ENCODE assay signal across 20 cellular contexts in the genomic region with DNA sequence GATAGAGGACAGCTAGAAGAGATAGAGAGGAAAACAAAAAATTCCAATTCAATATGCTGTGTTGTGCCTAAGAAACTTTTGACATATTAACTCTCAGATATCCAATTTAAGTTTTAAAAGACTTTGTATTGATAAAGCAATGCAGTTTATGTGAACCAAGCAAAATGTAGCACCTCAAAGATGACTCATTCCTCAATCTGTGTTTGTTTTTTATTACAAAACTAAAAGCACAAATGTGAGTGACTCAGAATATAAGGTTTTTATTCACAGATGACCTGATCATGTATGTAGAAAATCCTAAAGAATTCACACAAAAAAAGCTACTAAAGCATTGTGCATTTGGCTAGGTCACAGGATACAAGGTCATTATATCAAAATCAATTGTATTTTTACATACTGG. TPM values are rescaled to one million over a fixed set of nuclear protein-coding genes. Genes with fewer than 3 reads are reported as not detected.
DNase-seq lines count a peak whose midpoint lies in the region; ATAC-seq and TF ChIP-seq lines count a peak whose summit lies in the region.
"Had no signal": no experiment of that assay in that cellular context is flagged by ENCODE, and none has a peak within 500 bp of the region (broad histone marks: within the 10 kb centered on the region; RNA-seq: fewer than 3 reads in every experiment).

No MANE protein-coding gene starts in this region.

- no peaks in the 10 kb centered on the region for H3K27me3 Mint-ChIP-seq in activated CD8-positive, alpha-beta T cell treated with anti-CD3 and anti-CD28 coated beads for 36 hours
- no peaks in the 10 kb centered on the region for H3K27me3 Mint-ChIP-seq in activated CD8-positive, alpha-beta T cell treated with anti-CD3 and anti-CD28 coated beads, Interleukin-2, amount 10 ng/mL, durations not matched to agents 7 days and 5 days (ENCODE audit: low read depth)
- H3K27me3 Mint-ChIP-seq: activated CD4-positive, alpha-beta T cell treated with anti-CD3 and anti-CD28 coated beads, Interleukin-2, amount 10 ng/mL, durations not matched to agents 7 days and 5 days; activated naive CD8-positive, alpha-beta T cell had no signal

- H3K4me1 Mint-ChIP-seq in activated CD8-positive, alpha-beta T cell treated with anti-CD3 and anti-CD28 coated beads for 36 hours (ENCODE audit: low read depth): peaks cover 48% of the 10 kb centered on the region
- peaks cover 38% of the 10 kb centered on the region for H3K4me1 Mint-ChIP-seq in activated CD8-positive, alpha-beta T cell treated with anti-CD3 and anti-CD28 coated beads, Interleukin-2, amount 10 ng/mL, durations not matched to agents 7 days and 5 days (ENCODE audit: low read depth)

- CTCF ChIA-PET in activated CD8-positive, alpha-beta T cell treated with anti-CD3 and anti-CD28 coated beads for 36 hours (lab: Charles Lee): interaction anchor here (0.9 kb wide), 1 partner anchor 9 kb away, joined by 3 read pairs; no protein-coding TSS in a partner anchor
- CTCF ChIA-PET in activated CD8-positive, alpha-beta T cell treated with anti-CD3 and anti-CD28 coated beads, Interleukin-2, amount 10 ng/mL, durations not matched to agents 7 days and 5 days (lab: Charles Lee): interaction anchor here (0.8 kb wide), 1 partner anchor 11 kb away, joined by 3 read pairs; a partner anchor contains a TSS

- no peak for ATAC-seq in activated CD8-positive, alpha-beta T cell treated with anti-CD3 and anti-CD28 coated beads for 36 hours
- ATAC-seq in activated CD8-positive, alpha-beta T cell treated with anti-CD3 and anti-CD28 coated beads, Interleukin-2, amount 10 ng/mL, durations not matched to agents 7 days and 5 days: no peak
- no peak for ATAC-seq in GM18867 (IDR thresholded peaks at IDR 0.05; ENCODE audit: unreplicated experiment)
- ATAC-seq in HG03108 (IDR thresholded peaks at IDR 0.05; ENCODE audit: unreplicated experiment): no peak
- ATAC-seq in HG03565 (IDR thresholded peaks at IDR 0.05; ENCODE audit: unreplicated experiment): no peak
- ATAC-seq: body of pancreas, esophagus mucosa had no signal

- no peak overlapping the region for H3K4me3 Mint-ChIP-seq in activated CD8-positive, alpha-beta T cell treated with anti-CD3 and anti-CD28 coated beads for 36 hours
- no peak overlapping the region for H3K4me3 Mint-ChIP-seq in activated CD8-positive, alpha-beta T cell treated with anti-CD3 and anti-CD28 coated beads, Interleukin-2, amount 10 ng/mL, durations not matched to agents 7 days and 5 days
- H3K4me3 Mint-ChIP-seq: activated CD4-positive, alpha-beta T cell treated with anti-CD3 and anti-CD28 coated beads, Interleukin-2, amount 10 ng/mL, durations not matched to agents 7 days and 5 days; CD14-positive monocyte; nephron had no signal

- no peak for DNase-seq in activated CD8-positive, alpha-beta T cell treated with anti-CD3 and anti-CD28 coated beads for 36 hours
- no peak for DNase-seq in activated CD8-positive, alpha-beta T cell treated with anti-CD3 and anti-CD28 coated beads, Interleukin-2, amount 10 ng/mL, durations not matched to agents 7 days and 5 days
- DNase-seq in HCEC 1CT (peak; percentile 54), choroid plexus epithelial cell (ENCODE audit: low read depth) (peak; percentile 44), renal cortical epithelial cell (ENCODE audit: low read depth) (peak; percentile 34)
- DNase-seq: activated CD4-positive, alpha-beta T cell treated with anti-CD3 and anti-CD28 coated beads, Interleukin-2, amount 10 ng/mL, durations not matched to agents 7 days and 5 days; activated T-cell treated with anti-CD3 and anti-CD28 coated beads, Interleukin-2, amount 50 U/mL, for 1 hour; body of pancreas; dorsolateral prefrontal cortex; islet precursor cell; mesendoderm; NCI-H1436 treated with DMSO at 0.1 percent for 48 hours had no signal

- POLR2A ChIA-PET in activated CD8-positive, alpha-beta T cell treated with anti-CD3 and anti-CD28 coated beads for 36 hours (lab: Charles Lee): no interaction called here
- POLR2A ChIA-PET in activated CD8-positive, alpha-beta T cell treated with anti-CD3 and anti-CD28 coated beads, Interleukin-2, amount 10 ng/mL, durations not matched to agents 7 days and 5 days (lab: Charles Lee): no interaction called here

- H3K4me3 ChIP-seq in choroid plexus epithelial cell (ENCODE audit: low read depth, low read length): no peak overlapping the region
- H3K4me3 ChIP-seq: body of pancreas, dorsolateral prefrontal cortex, prostate gland had no signal

- intact Hi-C loops in activated CD8-positive, alpha-beta T cell treated with anti-CD3 and anti-CD28 coated beads for 36 hours (cut with micrococcal nuclease): no loop called here

- TF ChIP-seq CTCF in activated CD8-positive, alpha-beta T cell treated with anti-CD3 and anti-CD28 coated beads for 36 hours (IDR thresholded peaks at IDR 0.05): no peak
- TF ChIP-seq CTCF in choroid plexus epithelial cell (conservative IDR thresholded peaks at IDR 0.05; ENCODE audit: low read depth, low read length): no peak

- H3K27ac Mint-ChIP-seq in activated CD8-positive, alpha-beta T cell treated with anti-CD3 and anti-CD28 coated beads for 36 hours: peak overlapping the region; percentile 30
- no peak overlapping the region for H3K27ac Mint-ChIP-seq in activated CD8-positive, alpha-beta T cell treated with anti-CD3 and anti-CD28 coated beads, Interleukin-2, amount 10 ng/mL, durations not matched to agents 7 days and 5 days
- H3K27ac Mint-ChIP-seq: activated CD4-positive, alpha-beta T cell treated with anti-CD3 and anti-CD28 coated beads, Interleukin-2, amount 10 ng/mL, durations not matched to agents 7 days and 5 days; activated naive CD8-positive, alpha-beta T cell; nephron had no signal

- peaks cover 55% of the 10 kb centered on the region for H3K36me3 Mint-ChIP-seq in activated CD8-positive, alpha-beta T cell treated with anti-CD3 and anti-CD28 coated beads for 36 hours (ENCODE audit: low read depth)
- peaks cover 71% of the 10 kb centered on the region for H3K36me3 Mint-ChIP-seq in activated CD8-positive, alpha-beta T cell treated with anti-CD3 and anti-CD28 coated beads, Interleukin-2, amount 10 ng/mL, durations not matched to agents 7 days and 5 days (ENCODE audit: low read depth)

- H3K9me3 Mint-ChIP-seq in activated CD8-positive, alpha-beta T cell treated with anti-CD3 and anti-CD28 coated beads for 36 hours: peaks cover 3% of the 10 kb centered on the region
- H3K9me3 Mint-ChIP-seq in activated CD8-positive, alpha-beta T cell treated with anti-CD3 and anti-CD28 coated beads, Interleukin-2, amount 10 ng/mL, durations not matched to agents 7 days and 5 days (ENCODE audit: insufficient read depth): no peaks in the 10 kb centered on the region
- H3K9me3 Mint-ChIP-seq: CD14-positive monocyte, nephron had no signal

RNA-seq across cellular contexts. Expression of a gene that starts 11.1 kb away (rescaled TPM):
- total RNA-seq in activated CD8-positive, alpha-beta T cell treated with anti-CD3 and anti-CD28 coated beads for 36 hours: 100 to 1,000 TPM; 196 to 199 TPM
- total RNA-seq in activated CD8-positive, alpha-beta T cell treated with anti-CD3 and anti-CD28 coated beads, Interleukin-2, amount 10 ng/mL, durations not matched to agents 7 days and 5 days: 100 to 1,000 TPM; 280 to 288 TPM
- total RNA-seq in renal cortical epithelial cell: 0.17 and 0.20 TPM in 2 replicates

RNA-seq across cellular contexts. Expression of a gene that starts 56.5 kb away (rescaled TPM):
- not detected for total RNA-seq in activated CD8-positive, alpha-beta T cell treated with anti-CD3 and anti-CD28 coated beads for 36 hours
- not detected for total RNA-seq in activated CD8-positive, alpha-beta T cell treated with anti-CD3 and anti-CD28 coated beads, Interleukin-2, amount 10 ng/mL, durations not matched to agents 7 days and 5 days
- not detected in 2 replicates for total RNA-seq in renal cortical epithelial cell
- total RNA-seq: activated CD4-positive, alpha-beta T cell treated with anti-CD3 and anti-CD28 coated beads, Interleukin-2, amount 10 ng/mL, durations not matched to agents 7 days and 5 days; body of pancreas; esophagus mucosa had no signal

Comparison
In these comparisons a context has a peak if more than half of its experiments do, and no peak if none do; other contexts are left out.
1. DNase-seq: peak in HCEC 1CT (single experiment), choroid plexus epithelial cell (single experiment) and renal cortical epithelial cell (single experiment); none in activated CD8-positive, alpha-beta T cell treated with anti-CD3 and anti-CD28 coated beads for 36 hours (single experiment) and activated CD8-positive, alpha-beta T cell treated with anti-CD3 and anti-CD28 coated beads, Interleukin-2, amount 10 ng/mL, durations not matched to agents 7 days and 5 days (single experiment).
2. RNA of a gene that starts 11.1 kb away (total RNA-seq): 280 to 288 TPM in activated CD8-positive, alpha-beta T cell treated with anti-CD3 and anti-CD28 coated beads, Interleukin-2, amount 10 ng/mL, durations not matched to agents 7 days and 5 days and 196 to 199 TPM in activated CD8-positive, alpha-beta T cell treated with anti-CD3 and anti-CD28 coated beads for 36 hours; 0.17 to 0.20 TPM in renal cortical epithelial cell; every median in the first group is over 100 times any median in the second.